ENCODE assay signal across 17 cellular contexts in the genomic region with DNA sequence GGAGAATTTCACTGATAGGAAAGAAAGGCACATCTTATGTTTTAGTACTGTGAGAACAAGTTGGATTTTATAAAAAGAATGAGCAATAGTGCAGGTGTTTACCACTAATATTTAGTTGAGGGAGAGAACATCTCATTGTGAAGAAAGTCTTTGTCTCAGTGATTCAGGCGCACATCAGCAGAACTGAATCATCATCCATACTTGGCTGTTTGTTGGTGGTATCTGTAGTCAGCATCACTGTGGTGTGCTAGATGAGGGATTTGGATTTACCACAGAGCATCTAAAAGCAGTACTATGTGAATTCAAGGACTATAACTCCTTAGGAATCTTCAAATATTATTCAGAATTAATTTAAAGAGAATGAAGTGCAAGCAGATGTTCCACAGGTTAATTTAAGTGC.
"Had no signal": no experiment of that assay in that cellular context is flagged by ENCODE, and none has a peak within 500 bp of the region (broad histone marks: within the 10 kb centered on the region; RNA-seq: fewer than 3 reads in every experiment).

No MANE protein-coding gene starts in this region.

- H3K27ac ChIP-seq: adrenal gland, dorsolateral prefrontal cortex, esophagus squamous epithelium, foreskin keratinocyte, left lung, psoas muscle, right lobe of liver, transverse colon had no signal

- H3K36me3 Mint-ChIP-seq: memory B cell had no signal

- H3K4me1 ChIP-seq: adrenal gland, esophagus squamous epithelium, foreskin keratinocyte, left lung, psoas muscle, right lobe of liver, transverse colon had no signal

- H3K36me3 ChIP-seq: adrenal gland, esophagus squamous epithelium, left lung, right lobe of liver, transverse colon had no signal

- H3K4me3 Mint-ChIP-seq: memory B cell, natural killer cell had no signal

- H3K27me3 Mint-ChIP-seq: memory B cell had no signal

- H3K27me3 ChIP-seq: adrenal gland, dorsolateral prefrontal cortex, esophagus squamous epithelium, foreskin keratinocyte, left lung, right lobe of liver, transverse colon had no signal

- H3K4me3 ChIP-seq: adrenal gland, dorsolateral prefrontal cortex, esophagus squamous epithelium, left lung, psoas muscle, right lobe of liver, transverse colon had no signal

- DNase-seq: activated naive CD4-positive, alpha-beta T cell treated with anti-CD3 and anti-CD28 coated beads, Interleukin-2, amount 50 U/mL, for 16 hours; adrenal gland; dorsolateral prefrontal cortex; esophagus squamous epithelium; islet precursor cell; left lung; natural killer cell; psoas muscle; right lobe of liver; stimulated activated CD4-positive, alpha-beta T cell treated with anti-CD3 and anti-CD28 coated beads, Interleukin-2, amount 100 ng/mL, for 24 hours; stimulated activated naive CD4-positive, alpha-beta T cell; substantia nigra; T-helper 2 cell; transverse colon had no signal

- H3K9me3 ChIP-seq: psoas muscle, right lobe of liver, transverse colon had no signal

- H3K27ac Mint-ChIP-seq: activated T-helper 2 cell treated with anti-CD3 and anti-CD28 coated beads, Interferon-gamma antibody, Interleukin-2, Interleukin-4, amounts not matched to agents 10 μg/mL and 5 μg/mL and 100 μg/mL, durations not matched to agents 14 hours and 24 hours and 36 hours; memory B cell; natural killer cell had no signal

- H3K4me1 Mint-ChIP-seq: memory B cell, natural killer cell had no signal
